Comparison of ENCODE assay signal across 9 cellular contexts in the genomic region with DNA sequence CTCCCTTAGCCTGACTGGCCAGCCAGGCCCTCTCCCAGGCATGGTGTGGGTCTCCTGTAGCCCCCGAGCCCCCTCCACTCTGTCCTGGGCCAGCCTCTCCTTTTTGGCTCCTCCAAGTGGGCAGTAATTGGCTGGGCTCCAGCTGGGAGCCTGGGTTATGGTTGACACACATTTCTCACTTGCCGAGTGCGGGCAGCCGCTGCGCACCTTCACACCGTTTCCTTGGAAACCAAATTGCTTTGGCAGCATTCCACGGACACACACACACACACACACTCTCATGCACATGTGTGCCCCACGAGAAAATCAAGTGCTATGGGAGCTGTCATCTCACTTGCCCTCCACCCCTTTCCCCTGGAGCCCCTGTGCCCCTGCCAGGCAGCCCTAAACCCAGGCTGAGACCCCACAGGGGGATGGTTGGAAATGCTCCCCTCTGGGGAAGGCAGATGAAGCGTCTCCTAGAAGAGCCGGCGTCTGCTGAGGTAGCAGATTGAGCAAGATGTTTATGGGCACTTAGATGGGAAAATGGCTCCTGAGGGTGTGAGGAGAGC.
DNase-seq lines count a peak whose midpoint lies in the region; ATAC-seq and TF ChIP-seq lines count a peak whose summit lies in the region.
"Had no signal": no experiment of that assay in that cellular context is flagged by ENCODE, and none has a peak within 500 bp of the region (broad histone marks: within the 10 kb centered on the region; RNA-seq: fewer than 3 reads in every experiment).

No MANE protein-coding gene starts in this region.

- H3K36me3 ChIP-seq in BE2C: no peaks in the 10 kb centered on the region

- no peak for ATAC-seq in GM21717 (IDR thresholded peaks at IDR 0.05; ENCODE audit: unreplicated experiment)
- ATAC-seq: stimulated activated naive CD8-positive, alpha-beta T cell treated with anti-CD3 and anti-CD28 coated beads, Interleukin-15, amount 100 ng/mL, for 72 hours had no signal

- no peaks in the 10 kb centered on the region; the same call in none of the 2 replicates for H3K4me1 ChIP-seq in BE2C

- H3K27me3 ChIP-seq in BE2C: no peaks in the 10 kb centered on the region

- no peaks in the 10 kb centered on the region for H3K9me3 ChIP-seq in BE2C

- H3K4me3 ChIP-seq in BE2C (ENCODE audit: low read depth, low read length): peak overlapping the region; percentile 24; the same call in 1 of the 2 replicates

- TF ChIP-seq CTCF in BE2C (IDR thresholded peaks at IDR 0.05; ENCODE audit: low read depth, low read length): no peak

- peak; percentile 69 for DNase-seq in BE2C
- peak; percentile 79 to 86 for DNase-seq in NCI-H187 (lab: John Stamatoyannopoulos, UW)
- peak; percentile 83 for DNase-seq in astrocyte of the hippocampus (ENCODE audit: low read depth, low spot score)
- DNase-seq in left kidney (ENCODE audit: low read depth, low spot score): peak; percentile 87
- DNase-seq in stimulated activated naive CD4-positive, alpha-beta T cell (lab: John Stamatoyannopoulos, UW): no peak
- no peak for DNase-seq in stimulated activated CD4-positive, alpha-beta T cell treated with anti-CD3 and anti-CD28 coated beads, Interleukin-4, amount 100 ng/mL, for 4 hours
- DNase-seq in MV-4-11 (lab: John Stamatoyannopoulos, UW): no peak
- DNase-seq: stimulated activated naive CD8-positive, alpha-beta T cell treated with anti-CD3 and anti-CD28 coated beads, Interleukin-15, amount 100 ng/mL, for 72 hours had no signal

Comparison
In these comparisons a context has a peak if more than half of its experiments do, and no peak if none do; other contexts are left out.
1. DNase-seq: peak in BE2C (single experiment), NCI-H187 (2 of 2), astrocyte of the hippocampus (single experiment) and left kidney (single experiment); none in stimulated activated naive CD4-positive, alpha-beta T cell (0 of 6), stimulated activated CD4-positive, alpha-beta T cell treated with anti-CD3 and anti-CD28 coated beads, Interleukin-4, amount 100 ng/mL, for 4 hours (0 of 2) and MV-4-11 (single experiment).